8 cellular contexts compared by ENCODE assay signal in genomic region chr10:132387723-132388210, GRCh38. TPM values are rescaled to one million over a fixed set of nuclear protein-coding genes. Genes with fewer than 3 reads are reported as not detected.
DNase-seq lines count a peak whose midpoint lies in the region; ATAC-seq and TF ChIP-seq lines count a peak whose summit lies in the region.

No MANE protein-coding gene starts in this region.

- ATAC-seq in GM23338: peak; percentile 58
- ATAC-seq in activated CD8-positive, alpha-beta memory T cell treated with anti-CD3 and anti-CD28 coated beads, Interleukin-2, amount 10 ng/mL, durations not matched to agents 7 days and 5 days: peak; percentile 85
- no peak for ATAC-seq in GM19467 (IDR thresholded peaks at IDR 0.05; ENCODE audit: unreplicated experiment)

- POLR2A ChIA-PET in CD4-positive, alpha-beta memory T cell (lab: Charles Lee; ENCODE audit: partially characterized antibody): interaction anchor here (1.0 kb wide), 2 partner anchors 9 to 64 kb away, joined by 3 to 4 read pairs; partner anchors contain the start of gene PWWP2B

- CTCF ChIA-PET in CD4-positive, alpha-beta memory T cell (lab: Charles Lee; ENCODE audit: partially characterized antibody): interaction anchor here (0.6 to 1.1 kb wide), 10 partner anchors 10 to 247 kb away, joined by 3 to 21 read pairs (median 4); no protein-coding TSS in a partner anchor
- CTCF ChIA-PET in activated CD8-positive, alpha-beta memory T cell treated with anti-CD3 and anti-CD28 coated beads, Interleukin-2, amount 10 ng/mL, durations not matched to agents 7 days and 5 days (lab: Charles Lee): interaction anchor here (0.7 to 1.1 kb wide), 5 partner anchors 58 to 68 kb away, joined by 3 to 9 read pairs (median 5); no protein-coding TSS in a partner anchor

- no peak for TF ChIP-seq RAD21 in neural cell (conservative IDR thresholded peaks at IDR 0.05)

- H3K4me3 ChIP-seq in CD4-positive, alpha-beta memory T cell (ENCODE audit: low read length in 2 of 2): no peak overlapping the region
- H3K4me3 ChIP-seq in GM23338 (peak overlapping the region; percentile 36; the same call in 1 of the 2 replicates), epithelial cell of esophagus (ENCODE audit: low read length) (no peak overlapping the region), neural cell (ENCODE audit: low read length) (no peak overlapping the region), thyroid gland (replicated peaks in 1 of 3) (no peak overlapping the region)

- no peaks in the 10 kb centered on the region for H3K27me3 ChIP-seq in CD4-positive, alpha-beta memory T cell (ENCODE audit: insufficient read depth, low read length)
- no peaks in the 10 kb centered on the region for H3K27me3 ChIP-seq in GM23338 (ENCODE audit: insufficient read depth)
- H3K27me3 ChIP-seq in neural cell (ENCODE audit: insufficient read depth, low read depth, low read length): no peaks in the 10 kb centered on the region
- no peaks in the 10 kb centered on the region for H3K27me3 ChIP-seq in thyroid gland

- no peaks in the 10 kb centered on the region for H3F3A ChIP-seq in GM23338 (replicated peaks; ENCODE audit: low read depth)
- H3F3A ChIP-seq in neural cell (ENCODE audit: insufficient read depth, low read length, poor library complexity, severe bottlenecking): no peaks in the 10 kb centered on the region

- H3K36me3 ChIP-seq in CD4-positive, alpha-beta memory T cell (ENCODE audit: insufficient read depth, low read length): no peaks in the 10 kb centered on the region
- no peaks in the 10 kb centered on the region for H3K36me3 ChIP-seq in GM23338 (ENCODE audit: insufficient read depth)
- no peaks in the 10 kb centered on the region for H3K36me3 ChIP-seq in neural cell (ENCODE audit: insufficient read depth, low read length)
- H3K36me3 ChIP-seq in thyroid gland: no peaks in the 10 kb centered on the region

- TF ChIP-seq EP300 in neural cell (conservative IDR thresholded peaks at IDR 0.05; ENCODE audit: poor library complexity, severe bottlenecking): no peak

- 4 to 12% methylated on average over 8 to 9 of the region's 26 CpGs for WGBS in thyroid gland, 2 donors

- H3K9me3 ChIP-seq in CD4-positive, alpha-beta memory T cell (ENCODE audit: control insufficient read depth in 1 of 2, low read length in 2 of 2): no peaks in the 10 kb centered on the region
- H3K9me3 ChIP-seq in neural cell (ENCODE audit: low read length): no peaks in the 10 kb centered on the region
- no peaks in the 10 kb centered on the region for H3K9me3 ChIP-seq in thyroid gland

- H3K27me3 Mint-ChIP-seq in CD4-positive, alpha-beta memory T cell: no peaks in the 10 kb centered on the region
- peaks cover 15% of the 10 kb centered on the region for H3K27me3 Mint-ChIP-seq in GM23338 (ENCODE audit: insufficient read depth, low read depth, poor library complexity)
- H3K27me3 Mint-ChIP-seq in activated CD8-positive, alpha-beta memory T cell treated with anti-CD3 and anti-CD28 coated beads, Interleukin-2, amount 10 ng/mL, durations not matched to agents 7 days and 5 days: no peaks in the 10 kb centered on the region

- peaks cover 6 to 17% (median 8%) of the 10 kb centered on the region in 4 donors for H3K4me1 Mint-ChIP-seq in CD4-positive, alpha-beta memory T cell
- peaks cover 16% of the 10 kb centered on the region for H3K4me1 Mint-ChIP-seq in GM23338
- peaks cover 2% of the 10 kb centered on the region for H3K4me1 Mint-ChIP-seq in activated CD8-positive, alpha-beta memory T cell treated with anti-CD3 and anti-CD28 coated beads, Interleukin-2, amount 10 ng/mL, durations not matched to agents 7 days and 5 days

- H3K9ac ChIP-seq in neural cell (ENCODE audit: low read length): no peak overlapping the region

- peak overlapping the region; percentile 71 for H3K4me2 ChIP-seq in GM23338
- H3K4me2 ChIP-seq in neural cell (ENCODE audit: low read length): no peak overlapping the region

- no peaks in the 10 kb centered on the region for H3K79me2 ChIP-seq in GM23338 (replicated peaks; ENCODE audit: insufficient read depth)
- no peaks in the 10 kb centered on the region for H3K79me2 ChIP-seq in neural cell (replicated peaks; ENCODE audit: insufficient read depth, low read length)

- H3K4me1 ChIP-seq in CD4-positive, alpha-beta memory T cell (ENCODE audit: insufficient read depth, low read length): peaks cover 7% of the 10 kb centered on the region
- H3K4me1 ChIP-seq in GM23338 (ENCODE audit: insufficient read depth) (peaks cover 9% of the 10 kb centered on the region; the same call in 1 of the 2 replicates), thyroid gland (peaks cover 3 to 8% of the 10 kb centered on the region in 2 donors)

- TF ChIP-seq CTCF in GM23338 (conservative IDR thresholded peaks at IDR 0.05; ENCODE audit: low read depth in 2 of 2): peak; percentile 49 to 86
- TF ChIP-seq CTCF in epithelial cell of esophagus (IDR thresholded peaks at IDR 0.05; ENCODE audit: insufficient read depth, low read depth, low read length, missing control alignments): peak; percentile 55
- TF ChIP-seq CTCF in neural cell (IDR thresholded peaks at IDR 0.05; ENCODE audit: poor library complexity, severe bottlenecking): peak; percentile 55
- peak; percentile 22 to 73 (median 61) for TF ChIP-seq CTCF in thyroid gland (IDR thresholded peaks at IDR 0.05)

- H3K27ac ChIP-seq in CD4-positive, alpha-beta memory T cell (ENCODE audit: low read depth, low read length): no peak overlapping the region
- no peak overlapping the region; the same call in 1 of the 2 replicates for H3K27ac ChIP-seq in GM23338 (ENCODE audit: low read depth)
- H3K27ac ChIP-seq in neural cell (ENCODE audit: low read length): no peak overlapping the region
- no peak overlapping the region for H3K27ac ChIP-seq in thyroid gland

- DNase-seq in CD4-positive, alpha-beta memory T cell: peak; percentile 70 to 80 (median 76)
- DNase-seq in GM23338 (ENCODE audit: low spot score): peak; percentile 88
- DNase-seq in NCI-H2171 treated with DMSO at 0.1 percent for 48 hours (lab: John Stamatoyannopoulos, UW): peak; percentile 73
- peak; percentile 81 for DNase-seq in activated CD8-positive, alpha-beta memory T cell treated with anti-CD3 and anti-CD28 coated beads, Interleukin-2, amount 10 ng/mL, durations not matched to agents 7 days and 5 days
- peak; percentile 44 for DNase-seq in epithelial cell of esophagus (ENCODE audit: low read depth)
- peak; percentile 67 to 74 for DNase-seq in thyroid gland

- H3K27ac Mint-ChIP-seq in CD4-positive, alpha-beta memory T cell: peak overlapping the region; percentile 61 to 93 (median 72)
- H3K27ac Mint-ChIP-seq in GM23338: no peak overlapping the region; the same call in 1 of the 2 replicates
- H3K27ac Mint-ChIP-seq in activated CD8-positive, alpha-beta memory T cell treated with anti-CD3 and anti-CD28 coated beads, Interleukin-2, amount 10 ng/mL, durations not matched to agents 7 days and 5 days: peak overlapping the region; percentile 50

- H2AFZ ChIP-seq in GM23338 (peak overlapping the region; percentile 81; the same call in 1 of the 2 replicates), neural cell (ENCODE audit: low read depth, low read length) (no peak overlapping the region)

- no peaks in the 10 kb centered on the region for H4K20me1 ChIP-seq in GM23338 (replicated peaks; ENCODE audit: insufficient read depth)
- no peaks in the 10 kb centered on the region for H4K20me1 ChIP-seq in neural cell (ENCODE audit: insufficient read depth)

- peaks cover 0 to 8% (median 0%) of the 10 kb centered on the region in 8 donors for H3K9me3 Mint-ChIP-seq in CD4-positive, alpha-beta memory T cell
- peaks cover 5% of the 10 kb centered on the region; the same call in 1 of the 3 replicates for H3K9me3 Mint-ChIP-seq in GM23338
- H3K9me3 Mint-ChIP-seq in activated CD8-positive, alpha-beta memory T cell treated with anti-CD3 and anti-CD28 coated beads, Interleukin-2, amount 10 ng/mL, durations not matched to agents 7 days and 5 days (ENCODE audit: low read depth): peaks cover 7% of the 10 kb centered on the region

- no peaks in the 10 kb centered on the region for H3K36me3 Mint-ChIP-seq in CD4-positive, alpha-beta memory T cell
- H3K36me3 Mint-ChIP-seq in GM23338 (ENCODE audit: low read depth): peaks cover 3% of the 10 kb centered on the region; the same call in 1 of the 3 replicates
- H3K36me3 Mint-ChIP-seq in activated CD8-positive, alpha-beta memory T cell treated with anti-CD3 and anti-CD28 coated beads, Interleukin-2, amount 10 ng/mL, durations not matched to agents 7 days and 5 days: peaks cover 1% of the 10 kb centered on the region

- intact Hi-C loops in CD4-positive, alpha-beta memory T cell (cut with micrococcal nuclease): loop anchor here (1.0 kb wide), 3 partner anchors 59 to 250 kb away; no protein-coding TSS in a partner anchor
- intact Hi-C loops in thyroid gland (cut with DNase I): loop anchor here (5.0 kb wide), 1 partner anchor 255 kb away; no protein-coding TSS in a partner anchor

- peaks cover 10% of the 10 kb centered on the region for H3K9me2 ChIP-seq in GM23338 (ENCODE audit: insufficient read depth)
- no peaks in the 10 kb centered on the region for H3K9me2 ChIP-seq in neural cell (ENCODE audit: insufficient read depth, low read length)

- no peak for TF ChIP-seq POLR2A in thyroid gland (IDR thresholded peaks at IDR 0.05)

- H3K4me3 Mint-ChIP-seq in CD4-positive, alpha-beta memory T cell: peak overlapping the region in 6 of 8 donors; percentile 28 to 69 (median 52)
- peak overlapping the region; percentile 52 for H3K4me3 Mint-ChIP-seq in GM23338
- no peak overlapping the region for H3K4me3 Mint-ChIP-seq in activated CD8-positive, alpha-beta memory T cell treated with anti-CD3 and anti-CD28 coated beads, Interleukin-2, amount 10 ng/mL, durations not matched to agents 7 days and 5 days

RNA-seq across cellular contexts. Expression of gene PWWP2B, which starts 9.2 kb away (rescaled TPM):
- total RNA-seq in CD4-positive, alpha-beta memory T cell: 1 to 10 TPM; 9.4 to 9.9 TPM
- polyA plus RNA-seq in CD4-positive, alpha-beta memory T cell: 1 to 10 TPM in 1 of 2 donors, under 1 TPM in 1; 0.92 to 3.2 TPM
- total RNA-seq in GM23338 (2014; rRNA removed; shearing (Covaris generic)): 8.6 and 12.8 TPM in 2 replicates
- polyA plus RNA-seq in GM23338 (2016; fragmentation: Nextera tagmentation; extraction: Ambion mirVana) (2.2 and 2.3 TPM in 2 replicates), neural cell (10.7 and 13.0 TPM in 2 replicates)
- total RNA-seq in activated CD8-positive, alpha-beta memory T cell treated with anti-CD3 and anti-CD28 coated beads, Interleukin-2, amount 10 ng/mL, durations not matched to agents 7 days and 5 days: 10 to 100 TPM in 1 of 2 experiments, 1 to 10 TPM in 1; 6.9 to 12.8 TPM
- polyA minus RNA-seq in neural cell: 21.1 and 24.8 TPM in 2 replicates
- 10 to 100 TPM; 14.5 to 35.4 (median 27.3) TPM for total RNA-seq in thyroid gland

RNA-seq across cellular contexts. Expression of gene LRRC27, which starts 55.8 kb away (rescaled TPM):
- total RNA-seq in CD4-positive, alpha-beta memory T cell: 1 to 10 TPM; 3.7 to 3.8 TPM
- polyA plus RNA-seq in CD4-positive, alpha-beta memory T cell: 1 to 10 TPM in 1 of 2 donors, under 1 TPM in 1; 0.90 to 2.3 TPM
- total RNA-seq in GM23338 (2014; rRNA removed; shearing (Covaris generic)): 3.1 and 3.5 TPM in 2 replicates
- polyA plus RNA-seq in GM23338 (2016; fragmentation: Nextera tagmentation; extraction: Ambion mirVana) (2.2 and 2.9 TPM in 2 replicates), neural cell (26.7 and 35.7 TPM in 2 replicates)
- total RNA-seq in activated CD8-positive, alpha-beta memory T cell treated with anti-CD3 and anti-CD28 coated beads, Interleukin-2, amount 10 ng/mL, durations not matched to agents 7 days and 5 days: 1 to 10 TPM; 5.4 to 5.8 TPM
- polyA minus RNA-seq in neural cell: 22.6 and 25.2 TPM in 2 replicates
- 10 to 100 TPM; 14.0 to 24.4 (median 19.4) TPM for total RNA-seq in thyroid gland
